In genomic region chr5:19018822-19019221, GRCh38 we compare ENCODE assay signal across 1 cellular context.
TF ChIP-seq lines count a peak whose summit lies in the region.

No MANE protein-coding gene starts in this region.

TF ChIP-seq in K562, 482 proteins besides CTCF, POLR2A, EP300 and RAD21 (continued from another document):
- TF ChIP-seq HMBOX1 (IDR thresholded peaks at IDR 0.05) (peak; percentile 51), CCNT2 (IDR thresholded peaks at IDR 0.05; ENCODE audit: borderline replicate concordance, extremely low read depth, insufficient read length, low read depth, low read length) (peak; percentile 29), E2F3 (CRISPR knock-in tag; IDR thresholded peaks at IDR 0.05) (no peak), FOXM1 (IDR thresholded peaks at IDR 0.05; ENCODE audit: low read depth) (peak; percentile 46; the same call in 1 of the 2 replicates), FOXM1 (CRISPR knock-in tag; IDR thresholded peaks at IDR 0.05; ENCODE audit: low read depth) (no peak), CEBPB (tag; IDR thresholded peaks at IDR 0.05) (0 out of 2 replicates have a peak, but pooled peaks have one; percentile 9), TEAD4 (IDR thresholded peaks at IDR 0.05; ENCODE audit: low read length) (peak; percentile 88), TEAD4 (CRISPR knock-in tag; IDR thresholded peaks at IDR 0.05; ENCODE audit: borderline replicate concordance) (no peak), CXXC5 (CRISPR knock-in tag; IDR thresholded peaks at IDR 0.05) (peak; percentile 69), MECOM (CRISPR knock-in tag; IDR thresholded peaks at IDR 0.05) (no peak), GTF2F1 (IDR thresholded peaks at IDR 0.05; ENCODE audit: low read depth, low read length) (no peak), ZNF232 (CRISPR knock-in tag; IDR thresholded peaks at IDR 0.05) (no peak), ARID3A (IDR thresholded peaks at IDR 0.05; ENCODE audit: borderline replicate concordance, low read depth, low read length) (no peak)
